9 cellular contexts compared by ENCODE assay signal in the genomic region with DNA sequence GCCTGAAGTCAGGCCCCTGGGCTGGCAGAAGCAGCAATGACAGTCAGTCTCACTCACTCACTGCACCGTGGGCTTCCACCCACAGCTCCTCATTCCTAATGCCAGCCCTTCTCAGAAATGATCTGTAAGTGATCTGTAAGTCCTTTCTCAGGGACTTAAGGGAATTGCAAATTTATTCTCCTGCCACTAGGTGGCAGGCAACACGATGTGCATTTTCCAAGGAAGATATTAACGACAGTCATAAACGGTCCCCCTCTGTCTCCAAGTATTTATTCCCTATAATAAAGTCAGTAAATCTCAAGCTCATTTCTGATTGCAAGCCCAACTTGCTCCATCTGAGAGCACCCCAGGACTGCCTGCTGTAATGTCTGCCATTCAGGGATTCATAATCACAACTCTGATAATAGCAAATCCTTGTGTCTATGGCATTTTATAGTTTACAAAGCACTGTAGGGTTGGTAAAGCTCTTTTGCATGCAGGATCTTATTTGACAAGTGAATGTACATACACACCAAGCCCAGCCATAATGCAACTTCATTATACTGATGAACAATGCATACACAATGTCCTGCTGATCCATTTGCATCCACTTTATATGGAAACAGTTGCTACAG.
DNase-seq lines count a peak whose midpoint lies in the region; ATAC-seq, FAIRE-seq and TF ChIP-seq lines count a peak whose summit lies in the region.
"Had no signal": no experiment of that assay in that cellular context is flagged by ENCODE, and none has a peak within 500 bp of the region (broad histone marks: within the 10 kb centered on the region; RNA-seq: fewer than 3 reads in every experiment).

No MANE protein-coding gene starts in this region.

- POLR2A ChIA-PET in A549 (lab: Yijun Ruan, JAX) = no interaction called here
- POLR2A ChIA-PET in WTC11 (lab: Charles Lee) = no interaction called here

- H4K20me1 ChIP-seq in hepatocyte (ENCODE audit: insufficient read depth, poor library complexity, severe bottlenecking) = no peaks in the 10 kb centered on the region

- H3K36me3 ChIP-seq in hepatocyte (replicated peaks; ENCODE audit: insufficient read depth, low read depth) = no peaks in the 10 kb centered on the region
- no peaks in the 10 kb centered on the region for H3K36me3 ChIP-seq in tibial artery

- H3K9me2 ChIP-seq in hepatocyte (replicated peaks; ENCODE audit: insufficient read depth) = no peaks in the 10 kb centered on the region

- TF ChIP-seq POLR2A in A549 (IDR thresholded peaks at IDR 0.05; ENCODE audit: low read length) = no peak

- TF ChIP-seq CTCF in A549 (IDR thresholded peaks at IDR 0.05) (peak; percentile 79), WTC11 (IDR thresholded peaks at IDR 0.05) (peak; percentile 72), hepatocyte (IDR thresholded peaks at IDR 0.05; ENCODE audit: poor library complexity) (peak; percentile 86), tibial artery (IDR thresholded peaks at IDR 0.05) (peak; percentile 58 to 74)

- DNase-seq in A549 (ENCODE audit: low read depth in 1 of 2, low spot score in 1 of 2) (peak; percentile 43 to 71), GM03348 (ENCODE audit: low spot score) (peak; percentile 74), NCI-H1417 treated with DMSO at 0.1 percent for 48 hours (lab: John Stamatoyannopoulos, UW) (peak; percentile 22), WTC11 (ENCODE audit: low spot score) (no peak), hepatocyte (ENCODE audit: low spot score) (peak; percentile 48), tibial artery (no peak), islet precursor cell (no peak)

- H3K27me3 Mint-ChIP-seq in WTC11 (ENCODE audit: low read depth) = no peaks in the 10 kb centered on the region; the same call in 1 of the 2 replicates

- H3K27ac ChIP-seq in A549 = no peak overlapping the region
- H3K27ac ChIP-seq in hepatocyte = no peak overlapping the region
- no peak overlapping the region for H3K27ac ChIP-seq in tibial artery

- TF ChIP-seq EP300 in A549 (IDR thresholded peaks at IDR 0.05) = no peak

- H3K4me2 ChIP-seq in A549 (no peak overlapping the region), hepatocyte (no peak overlapping the region)

- H3K27me3 ChIP-seq in hepatocyte = no peaks in the 10 kb centered on the region
- H3K27me3 ChIP-seq in tibial artery = peaks cover 0 to 12% of the 10 kb centered on the region in 2 donors

- ATAC-seq in A549 = peak; percentile 35 to 76; a peak in 4 of 6 replicates
- ATAC-seq in WTC11 = no peak
- no peak for ATAC-seq in GM21367 (IDR thresholded peaks at IDR 0.05; ENCODE audit: unreplicated experiment)

- WGBS in A549 (ENCODE audit: missing lambda C conversion rate) = 1% methylated on average over 4 of the region's 4 CpGs
- WGBS in hepatocyte (ENCODE audit: low lambda C conversion rate, missing lambda C conversion rate) = under 1% methylated on average over 4 of the region's 4 CpGs

- H3K9me3 ChIP-seq in A549 (no peaks in the 10 kb centered on the region), hepatocyte (ENCODE audit: low read depth) (no peaks in the 10 kb centered on the region), tibial artery (no peaks in the 10 kb centered on the region)

- FAIRE-seq in A549 (lab: Jason Lieb, UNC) = peak; percentile 54

- H3K4me1 ChIP-seq in A549 (no peaks in the 10 kb centered on the region), hepatocyte (ENCODE audit: insufficient read depth) (peaks cover 2% of the 10 kb centered on the region), tibial artery (peaks cover 0 to 7% (median 4%) of the 10 kb centered on the region in 4 donors)

- H3K27ac Mint-ChIP-seq in WTC11 = no peak overlapping the region
- H3K27ac Mint-ChIP-seq: dendritic cell treated with granulocyte-macrophage colony-stimulating factor and Interleukin-4, amounts not matched to agents 40 ng/mL and 50 ng/mL, for 4 days had no signal

- H3K36me3 Mint-ChIP-seq in WTC11 = peaks cover 5% of the 10 kb centered on the region

- peaks cover 5% of the 10 kb centered on the region; the same call in 1 of the 2 replicates for H3K9me3 Mint-ChIP-seq in WTC11
- H3K9me3 Mint-ChIP-seq: dendritic cell treated with granulocyte-macrophage colony-stimulating factor and Interleukin-4, amounts not matched to agents 40 ng/mL and 50 ng/mL, for 4 days had no signal

- H3K4me3 Mint-ChIP-seq in WTC11 = no peak overlapping the region
- H3K4me3 Mint-ChIP-seq: dendritic cell treated with granulocyte-macrophage colony-stimulating factor and Interleukin-4, amounts not matched to agents 40 ng/mL and 50 ng/mL, for 4 days had no signal

- H2AFZ ChIP-seq in hepatocyte = no peak overlapping the region

- intact Hi-C loops in tibial artery (cut with DNase I; ENCODE audit: low total_unique reads) = no loop called here

- CTCF ChIA-PET in A549 (lab: Yijun Ruan, JAX) (interaction anchor here (0.6 to 3.3 kb wide), 40 partner anchors 9 to 1373 kb away, joined by 3 to 24 read pairs (median 3); no protein-coding TSS in a partner anchor), WTC11 (lab: Charles Lee) (interaction anchor here (0.7 to 2.7 kb wide), 11 partner anchors 9 to 1053 kb away, joined by 3 to 11 read pairs (median 3); no protein-coding TSS in a partner anchor)

- no peaks in the 10 kb centered on the region for H3K79me2 ChIP-seq in hepatocyte

- H3K4me3 ChIP-seq in A549 (no peak overlapping the region), hepatocyte (no peak overlapping the region), tibial artery (no peak overlapping the region)

- peaks cover 52% of the 10 kb centered on the region for H3K4me1 Mint-ChIP-seq in WTC11

- TF ChIP-seq RAD21 in A549 (conservative IDR thresholded peaks at IDR 0.05 in 1 of 2, IDR thresholded peaks at IDR 0.05 in 1 of 2) = peak; percentile 52 to 53; a peak in 4 of 5 replicates

TF ChIP-seq in A549, 52 proteins besides CTCF, POLR2A, EP300 and RAD21:
- TF ChIP-seq, protein P1, sequence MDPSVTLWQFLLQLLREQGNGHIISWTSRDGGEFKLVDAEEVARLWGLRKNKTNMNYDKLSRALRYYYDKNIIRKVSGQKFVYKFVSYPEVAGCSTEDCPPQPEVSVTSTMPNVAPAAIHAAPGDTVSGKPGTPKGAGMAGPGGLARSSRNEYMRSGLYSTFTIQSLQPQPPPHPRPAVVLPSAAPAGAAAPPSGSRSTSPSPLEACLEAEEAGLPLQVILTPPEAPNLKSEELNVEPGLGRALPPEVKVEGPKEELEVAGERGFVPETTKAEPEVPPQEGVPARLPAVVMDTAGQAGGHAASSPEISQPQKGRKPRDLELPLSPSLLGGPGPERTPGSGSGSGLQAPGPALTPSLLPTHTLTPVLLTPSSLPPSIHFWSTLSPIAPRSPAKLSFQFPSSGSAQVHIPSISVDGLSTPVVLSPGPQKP (IDR thresholded peaks at IDR 0.05; ENCODE audit: low read depth, low read length) = no peak
- peak; percentile 74 for TF ChIP-seq SMC3 (IDR thresholded peaks at IDR 0.05)

TF ChIP-seq in WTC11, 78 proteins besides CTCF, POLR2A, EP300 and RAD21 (continues in another document):
- TF ChIP-seq, protein P2, sequence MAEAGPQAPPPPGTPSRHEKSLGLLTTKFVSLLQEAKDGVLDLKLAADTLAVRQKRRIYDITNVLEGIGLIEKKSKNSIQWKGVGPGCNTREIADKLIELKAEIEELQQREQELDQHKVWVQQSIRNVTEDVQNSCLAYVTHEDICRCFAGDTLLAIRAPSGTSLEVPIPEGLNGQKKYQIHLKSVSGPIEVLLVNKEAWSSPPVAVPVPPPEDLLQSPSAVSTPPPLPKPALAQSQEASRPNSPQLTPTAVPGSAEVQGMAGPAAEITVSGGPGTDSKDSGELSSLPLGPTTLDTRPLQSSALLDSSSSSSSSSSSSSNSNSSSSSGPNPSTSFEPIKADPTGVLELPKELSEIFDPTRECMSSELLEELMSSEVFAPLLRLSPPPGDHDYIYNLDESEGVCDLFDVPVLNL (CRISPR knock-in tag; IDR thresholded peaks at IDR 0.05; ENCODE audit: borderline replicate concordance, low read depth) = no peak
- TF ChIP-seq, protein P3, sequence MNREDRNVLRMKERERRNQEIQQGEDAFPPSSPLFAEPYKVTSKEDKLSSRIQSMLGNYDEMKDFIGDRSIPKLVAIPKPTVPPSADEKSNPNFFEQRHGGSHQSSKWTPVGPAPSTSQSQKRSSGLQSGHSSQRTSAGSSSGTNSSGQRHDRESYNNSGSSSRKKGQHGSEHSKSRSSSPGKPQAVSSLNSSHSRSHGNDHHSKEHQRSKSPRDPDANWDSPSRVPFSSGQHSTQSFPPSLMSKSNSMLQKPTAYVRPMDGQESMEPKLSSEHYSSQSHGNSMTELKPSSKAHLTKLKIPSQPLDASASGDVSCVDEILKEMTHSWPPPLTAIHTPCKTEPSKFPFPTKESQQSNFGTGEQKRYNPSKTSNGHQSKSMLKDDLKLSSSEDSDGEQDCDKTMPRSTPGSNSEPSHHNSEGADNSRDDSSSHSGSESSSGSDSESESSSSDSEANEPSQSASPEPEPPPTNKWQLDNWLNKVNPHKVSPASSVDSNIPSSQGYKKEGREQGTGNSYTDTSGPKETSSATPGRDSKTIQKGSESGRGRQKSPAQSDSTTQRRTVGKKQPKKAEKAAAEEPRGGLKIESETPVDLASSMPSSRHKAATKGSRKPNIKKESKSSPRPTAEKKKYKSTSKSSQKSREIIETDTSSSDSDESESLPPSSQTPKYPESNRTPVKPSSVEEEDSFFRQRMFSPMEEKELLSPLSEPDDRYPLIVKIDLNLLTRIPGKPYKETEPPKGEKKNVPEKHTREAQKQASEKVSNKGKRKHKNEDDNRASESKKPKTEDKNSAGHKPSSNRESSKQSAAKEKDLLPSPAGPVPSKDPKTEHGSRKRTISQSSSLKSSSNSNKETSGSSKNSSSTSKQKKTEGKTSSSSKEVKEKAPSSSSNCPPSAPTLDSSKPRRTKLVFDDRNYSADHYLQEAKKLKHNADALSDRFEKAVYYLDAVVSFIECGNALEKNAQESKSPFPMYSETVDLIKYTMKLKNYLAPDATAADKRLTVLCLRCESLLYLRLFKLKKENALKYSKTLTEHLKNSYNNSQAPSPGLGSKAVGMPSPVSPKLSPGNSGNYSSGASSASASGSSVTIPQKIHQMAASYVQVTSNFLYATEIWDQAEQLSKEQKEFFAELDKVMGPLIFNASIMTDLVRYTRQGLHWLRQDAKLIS (CRISPR knock-in tag; IDR thresholded peaks at IDR 0.05; ENCODE audit: borderline replicate concordance) = no peak
- no peak for TF ChIP-seq ZNF396 (CRISPR knock-in tag; IDR thresholded peaks at IDR 0.05; ENCODE audit: borderline replicate concordance)
- TF ChIP-seq CREM (CRISPR knock-in tag; IDR thresholded peaks at IDR 0.05) = no peak
- no peak for TF ChIP-seq SMAD4 (CRISPR knock-in tag; IDR thresholded peaks at IDR 0.05)
- no peak for TF ChIP-seq JUN (CRISPR knock-in tag; IDR thresholded peaks at IDR 0.05)

Comparison
In these comparisons a context has a peak if more than half of its experiments do, and no peak if none do; other contexts are left out.
1. ATAC-seq: peak in A549 (2 of 2); none in WTC11 (single experiment) and GM21367 (single experiment).
2. DNase-seq: peak in A549 (2 of 2), GM03348 (single experiment), NCI-H1417 treated with DMSO at 0.1 percent for 48 hours (single experiment) and hepatocyte (single experiment); none in WTC11 (single experiment), tibial artery (0 of 2) and islet precursor cell (single experiment).
3. Peak in every context shown above with its lines, with median percentiles within 50 percentile points of each other: CTCF ChIP-seq.